Comparison of ENCODE assay signal across 10 cellular contexts in genomic region chr12:10392394-10392930, GRCh38. TPM values are rescaled to one million over a fixed set of nuclear protein-coding genes. Genes with fewer than 3 reads are reported as not detected.
DNase-seq lines count a peak whose midpoint lies in the region; ATAC-seq and TF ChIP-seq lines count a peak whose summit lies in the region.
"Had no signal": no experiment of that assay in that cellular context is flagged by ENCODE, and none has a peak within 500 bp of the region (broad histone marks: within the 10 kb centered on the region; RNA-seq: fewer than 3 reads in every experiment).

No MANE protein-coding gene starts in this region.

- H3K79me2 ChIP-seq in neural progenitor cell (ENCODE audit: low read depth): no peaks in the 10 kb centered on the region

- peak; percentile 61 for DNase-seq in activated CD8-positive, alpha-beta memory T cell treated with anti-CD3 and anti-CD28 coated beads, Interleukin-2, amount 50 U/mL, for 48 hours
- no peak for DNase-seq in activated CD8-positive, alpha-beta memory T cell treated with anti-CD3 and anti-CD28 coated beads for 24 hours
- DNase-seq in NCI-H2196 treated with DMSO at 0.1 percent for 48 hours (lab: John Stamatoyannopoulos, UW; ENCODE audit: unreplicated experiment) (peak; percentile 49), neural progenitor cell (ENCODE audit: low spot score) (no peak), NCI-H524 treated with DMSO at 0.1 percent for 48 hours (lab: John Stamatoyannopoulos, UW) (no peak)
- DNase-seq in central memory CD8-positive, alpha-beta T cell (ENCODE audit: low spot score in 2 of 2): peak in 1 of 2 donors; percentile 38
- DNase-seq in activated effector memory CD4-positive, alpha-beta T cell treated with Interleukin-2 at 50 U/mL for 16 hours: no peak
- DNase-seq: DND-41 had no signal

- no peaks in the 10 kb centered on the region for H3K4me1 ChIP-seq in neural progenitor cell

- no peaks in the 10 kb centered on the region for H3K9me3 ChIP-seq in neural progenitor cell (ENCODE audit: low read depth)

- H3K36me3 Mint-ChIP-seq in central memory CD8-positive, alpha-beta T cell (ENCODE audit: insufficient read depth): peaks cover 43% of the 10 kb centered on the region
- no peaks in the 10 kb centered on the region for H3K36me3 Mint-ChIP-seq in neural progenitor cell

- ATAC-seq in HG02938 (IDR thresholded peaks at IDR 0.05; ENCODE audit: unreplicated experiment): peak; percentile 53
- no peak for ATAC-seq in central memory CD8-positive, alpha-beta T cell (replicated peaks; ENCODE audit: extremely low read depth, poor library complexity, severe bottlenecking)

- TF ChIP-seq CTCF in neural progenitor cell (IDR thresholded peaks at IDR 0.05): no peak

- no peaks in the 10 kb centered on the region for H3F3A ChIP-seq in neural progenitor cell (ENCODE audit: low read depth)

- peak overlapping the region; percentile 4 for H2AFZ ChIP-seq in neural progenitor cell (replicated peaks)

- H3K36me3 ChIP-seq in neural progenitor cell: no peaks in the 10 kb centered on the region

- H3K4me2 ChIP-seq in neural progenitor cell: no peak overlapping the region

- peak overlapping the region; percentile 93 for H3K27ac Mint-ChIP-seq in central memory CD8-positive, alpha-beta T cell (ENCODE audit: low read depth)
- H3K27ac Mint-ChIP-seq in neural progenitor cell: no peak overlapping the region

- peaks cover 45% of the 10 kb centered on the region for H3K4me1 Mint-ChIP-seq in central memory CD8-positive, alpha-beta T cell
- H3K4me1 Mint-ChIP-seq in neural progenitor cell: peaks cover 2% of the 10 kb centered on the region

- H4K20me1 ChIP-seq in neural progenitor cell (ENCODE audit: low read depth): no peaks in the 10 kb centered on the region

- H3K4me3 Mint-ChIP-seq in central memory CD8-positive, alpha-beta T cell: peak overlapping the region; percentile 59
- no peak overlapping the region for H3K4me3 Mint-ChIP-seq in neural progenitor cell

- H3K27me3 Mint-ChIP-seq in central memory CD8-positive, alpha-beta T cell: no peaks in the 10 kb centered on the region
- no peaks in the 10 kb centered on the region for H3K27me3 Mint-ChIP-seq in neural progenitor cell (ENCODE audit: insufficient read depth, low read depth)

- no peak overlapping the region for H3K27ac ChIP-seq in neural progenitor cell

- no peak overlapping the region for H3K4me3 ChIP-seq in neural progenitor cell

- no peak overlapping the region for H3K9ac ChIP-seq in neural progenitor cell

- H3K27me3 ChIP-seq in neural progenitor cell: no peaks in the 10 kb centered on the region

- H3K9me3 Mint-ChIP-seq in central memory CD8-positive, alpha-beta T cell: no peaks in the 10 kb centered on the region
- no peaks in the 10 kb centered on the region for H3K9me3 Mint-ChIP-seq in neural progenitor cell

RNA-seq across cellular contexts. Expression of gene KLRK1, which starts 2.6 kb away (rescaled TPM):
- not detected in 2 replicates for total RNA-seq in neural progenitor cell (ENCODE audit: low replicate concordance)

RNA-seq across cellular contexts. Expression of gene KLRC4, which starts 17.1 kb away (rescaled TPM):
- total RNA-seq in neural progenitor cell (ENCODE audit: low replicate concordance): not detected in 2 replicates
- total RNA-seq: skeletal muscle tissue had no signal

RNA-seq across cellular contexts. Expression of gene KLRC3, which starts 27.9 kb away (rescaled TPM):
- not detected in 2 replicates for total RNA-seq in neural progenitor cell (ENCODE audit: low replicate concordance)
- total RNA-seq: skeletal muscle tissue had no signal

RNA-seq across cellular contexts. Expression of gene KLRC2, which starts 43.3 kb away (rescaled TPM):
- not detected in 2 replicates for total RNA-seq in neural progenitor cell (ENCODE audit: low replicate concordance)

Comparison
In these comparisons a context has a peak if more than half of its experiments do, and no peak if none do; other contexts are left out.
1. DNase-seq: peak in activated CD8-positive, alpha-beta memory T cell treated with anti-CD3 and anti-CD28 coated beads, Interleukin-2, amount 50 U/mL, for 48 hours (single experiment) and NCI-H2196 treated with DMSO at 0.1 percent for 48 hours (single experiment); none in activated CD8-positive, alpha-beta memory T cell treated with anti-CD3 and anti-CD28 coated beads for 24 hours (single experiment), neural progenitor cell (single experiment), activated effector memory CD4-positive, alpha-beta T cell treated with Interleukin-2 at 50 U/mL for 16 hours (single experiment) and NCI-H524 treated with DMSO at 0.1 percent for 48 hours (single experiment).